ENCODE assay signal across 8 cellular contexts in genomic region chr6:106141441-106142237, GRCh38. TPM values are rescaled to one million over a fixed set of nuclear protein-coding genes. Genes with fewer than 3 reads are reported as not detected.
DNase-seq lines count a peak whose midpoint lies in the region; ATAC-seq lines count a peak whose summit lies in the region.

No MANE protein-coding gene starts in this region.

- peak overlapping the region; percentile 47 to 83 (median 69) for H3K4me3 Mint-ChIP-seq in naive thymus-derived CD4-positive, alpha-beta T cell

- intact Hi-C loops in naive thymus-derived CD4-positive, alpha-beta T cell (cut with micrococcal nuclease) = loop anchor here (1.0 to 5.0 kb wide), 4 partner anchors 23 to 81 kb away; no protein-coding TSS in a partner anchor

- H3K4me1 ChIP-seq in naive thymus-derived CD4-positive, alpha-beta T cell (ENCODE audit: control insufficient read depth in 2 of 2, insufficient read depth in 2 of 2, low read length in 2 of 2) = peaks cover 23 to 35% of the 10 kb centered on the region in 2 donors

- peak; percentile 73 for ATAC-seq in GM19035 (IDR thresholded peaks at IDR 0.05; ENCODE audit: unreplicated experiment)
- ATAC-seq in HG03039 (IDR thresholded peaks at IDR 0.05; ENCODE audit: unreplicated experiment) = peak; percentile 68
- peak; percentile 77 for ATAC-seq in naive thymus-derived CD4-positive, alpha-beta T cell

- H3K4me1 Mint-ChIP-seq in naive thymus-derived CD4-positive, alpha-beta T cell = peaks cover 17 to 60% (median 33%) of the 10 kb centered on the region in 7 donors

- H3K9me3 Mint-ChIP-seq in naive thymus-derived CD4-positive, alpha-beta T cell = no peaks in the 10 kb centered on the region

- CTCF ChIA-PET in naive thymus-derived CD4-positive, alpha-beta T cell (lab: Charles Lee) = no interaction called here

- no peaks in the 10 kb centered on the region for H3K27me3 ChIP-seq in naive thymus-derived CD4-positive, alpha-beta T cell (ENCODE audit: control insufficient read depth in 2 of 2, insufficient read depth in 2 of 2, low read length in 2 of 2)

- POLR2A ChIA-PET in naive thymus-derived CD4-positive, alpha-beta T cell (lab: Charles Lee) = interaction anchor here (0.6 to 1.5 kb wide), 5 partner anchors 28 to 191 kb away, joined by 3 to 4 read pairs (median 3); no protein-coding TSS in a partner anchor

- H3K27ac ChIP-seq in naive thymus-derived CD4-positive, alpha-beta T cell (ENCODE audit: low read depth, low read length) = peak overlapping the region; percentile 36
- H3K27ac ChIP-seq in caudate nucleus (ENCODE audit: low read depth, low read length) = no peak overlapping the region

- no peaks in the 10 kb centered on the region for H3K9me3 ChIP-seq in naive thymus-derived CD4-positive, alpha-beta T cell (ENCODE audit: control insufficient read depth in 2 of 3, low read length in 3 of 3)

- no peaks in the 10 kb centered on the region for H3K27me3 Mint-ChIP-seq in naive thymus-derived CD4-positive, alpha-beta T cell

- peak overlapping the region; percentile 6 to 91 (median 67) for H3K27ac Mint-ChIP-seq in naive thymus-derived CD4-positive, alpha-beta T cell

- DNase-seq in activated CD4-positive, alpha-beta T cell treated with anti-CD3 and anti-CD28 coated beads for 48 hours = peak; percentile 65
- peak in 4 of 9 donors; percentile 28 to 46 (median 30) for DNase-seq in naive thymus-derived CD4-positive, alpha-beta T cell
- DNase-seq in NCI-H82 (lab: John Stamatoyannopoulos, UW) (no peak), NCI-H1417 (lab: John Stamatoyannopoulos, UW) (no peak), caudate nucleus (lab: John Stamatoyannopoulos, UW) (no peak), dermis blood vessel endothelial cell (no peak)

- no peaks in the 10 kb centered on the region for H3K36me3 Mint-ChIP-seq in naive thymus-derived CD4-positive, alpha-beta T cell

- H3K36me3 ChIP-seq in naive thymus-derived CD4-positive, alpha-beta T cell (ENCODE audit: control insufficient read depth in 2 of 3, insufficient read depth in 3 of 3, low read length in 3 of 3) = no peaks in the 10 kb centered on the region

- H3K4me3 ChIP-seq in naive thymus-derived CD4-positive, alpha-beta T cell (ENCODE audit: low read length) = peak overlapping the region; percentile 11

RNA-seq across cellular contexts. Expression of gene PRDM1, which starts 55.5 kb away (rescaled TPM):
- total RNA-seq in naive thymus-derived CD4-positive, alpha-beta T cell = 10 to 100 TPM in 3 of 5 experiments, 1 to 10 TPM in 2; 2.0 to 64.1 (median 22.6) TPM
- polyA plus RNA-seq in naive thymus-derived CD4-positive, alpha-beta T cell = 1 to 10 TPM; 2.9 to 5.6 TPM
- 1.4 and 9.5 TPM in 2 replicates for total RNA-seq in dermis blood vessel endothelial cell
